23 cellular contexts compared by ENCODE assay signal in genomic region chr12:34389378-34390170, GRCh38.
A peak's percentile ranks its signal among the peaks of the same experiment; 100 is the strongest.
DNase-seq lines count a peak whose midpoint lies in the region; ATAC-seq and TF ChIP-seq lines count a peak whose summit lies in the region.
"Had no signal": no experiment of that assay in that cellular context is flagged by ENCODE, and none has a peak within 500 bp of the region (broad histone marks: within the 10 kb centered on the region; RNA-seq: fewer than 3 reads in every experiment).

No MANE protein-coding gene starts in this region.

- no peaks in the 10 kb centered on the region for H3K27me3 Mint-ChIP-seq in chondrocyte (ENCODE audit: low read depth)
- H3K27me3 Mint-ChIP-seq in activated CD8-positive, alpha-beta T cell treated with anti-CD3 and anti-CD28 coated beads for 36 hours: no peaks in the 10 kb centered on the region

- TF ChIP-seq CTCF in chondrocyte (IDR thresholded peaks at IDR 0.05) (no peak), lower lobe of right lung (IDR thresholded peaks at IDR 0.05) (no peak), upper lobe of right lung (IDR thresholded peaks at IDR 0.05) (no peak), MM.1S (IDR thresholded peaks at IDR 0.05; ENCODE audit: low read length) (no peak)
- TF ChIP-seq CTCF in activated CD8-positive, alpha-beta T cell treated with anti-CD3 and anti-CD28 coated beads for 36 hours (IDR thresholded peaks at IDR 0.05): no peak

- no peak overlapping the region for H3K27ac ChIP-seq in lower lobe of right lung
- H3K27ac ChIP-seq in upper lobe of right lung: no peak overlapping the region
- no peak overlapping the region for H3K27ac ChIP-seq in MM.1S (ENCODE audit: low read length)
- H3K27ac ChIP-seq: C4-2B, HL-60 had no signal

- H3F3A ChIP-seq in MM.1S (ENCODE audit: insufficient read depth, low read length): no peaks in the 10 kb centered on the region

- no peak for ATAC-seq in left cardiac atrium
- ATAC-seq in lower lobe of right lung: no peak
- ATAC-seq in upper lobe of right lung: no peak
- ATAC-seq in activated CD8-positive, alpha-beta T cell treated with anti-CD3 and anti-CD28 coated beads for 36 hours: no peak
- ATAC-seq: Panc1 had no signal

- H3K9ac ChIP-seq in MM.1S (ENCODE audit: low read length): no peak overlapping the region

- peaks cover 2% of the 10 kb centered on the region for H3K36me3 Mint-ChIP-seq in chondrocyte (ENCODE audit: low read depth)
- H3K36me3 Mint-ChIP-seq in activated CD8-positive, alpha-beta T cell treated with anti-CD3 and anti-CD28 coated beads for 36 hours (ENCODE audit: low read depth): no peaks in the 10 kb centered on the region

- peaks cover 9% of the 10 kb centered on the region for H3K9me3 Mint-ChIP-seq in chondrocyte (ENCODE audit: low read depth)
- peaks cover 2% of the 10 kb centered on the region for H3K9me3 Mint-ChIP-seq in activated CD8-positive, alpha-beta T cell treated with anti-CD3 and anti-CD28 coated beads for 36 hours

- no peak overlapping the region for H3K4me2 ChIP-seq in MM.1S (ENCODE audit: low read depth, low read length)

- H3K36me3 ChIP-seq in lower lobe of right lung: no peaks in the 10 kb centered on the region
- no peaks in the 10 kb centered on the region for H3K36me3 ChIP-seq in upper lobe of right lung
- no peaks in the 10 kb centered on the region for H3K36me3 ChIP-seq in MM.1S (replicated peaks; ENCODE audit: insufficient read depth, low read length)

- H3K4me3 Mint-ChIP-seq in chondrocyte (ENCODE audit: unreplicated experiment): no peak overlapping the region
- H3K4me3 Mint-ChIP-seq in activated CD8-positive, alpha-beta T cell treated with anti-CD3 and anti-CD28 coated beads for 36 hours: no peak overlapping the region

- no peaks in the 10 kb centered on the region for H4K20me1 ChIP-seq in MM.1S (ENCODE audit: insufficient read depth, low read length)

- no peak overlapping the region for H2AFZ ChIP-seq in MM.1S (ENCODE audit: low read length)

- no peaks in the 10 kb centered on the region for H3K9me2 ChIP-seq in MM.1S (replicated peaks; ENCODE audit: insufficient read depth, low read length)

- no peaks in the 10 kb centered on the region for H3K79me2 ChIP-seq in MM.1S (ENCODE audit: low read length)

- intact Hi-C loops in cardiac septum (cut with DNase I): no loop called here
- intact Hi-C loops in left cardiac atrium (cut with DNase I): no loop called here
- intact Hi-C loops in lower lobe of right lung (cut with DNase I): no loop called here
- intact Hi-C loops in upper lobe of right lung (cut with DNase I): no loop called here
- intact Hi-C loops in activated CD8-positive, alpha-beta T cell treated with anti-CD3 and anti-CD28 coated beads for 36 hours (cut with micrococcal nuclease): no loop called here

- CTCF ChIA-PET in activated CD8-positive, alpha-beta T cell treated with anti-CD3 and anti-CD28 coated beads for 36 hours (lab: Charles Lee): no interaction called here

- H3K9me3 ChIP-seq in lower lobe of right lung (peaks cover 9% of the 10 kb centered on the region), upper lobe of right lung (peaks cover 8% of the 10 kb centered on the region), MM.1S (replicated peaks; ENCODE audit: insufficient read depth, low read length) (no peaks in the 10 kb centered on the region)

- H3K4me1 ChIP-seq in lower lobe of right lung (no peaks in the 10 kb centered on the region), upper lobe of right lung (no peaks in the 10 kb centered on the region), MM.1S (ENCODE audit: low read length) (no peaks in the 10 kb centered on the region)

- DNase-seq in cardiac septum (ENCODE audit: low spot score) (peak; percentile 44), left cardiac atrium (no peak), chondrocyte (ENCODE audit: low spot score) (peak; percentile 72), lower lobe of right lung (peak; percentile 9), upper lobe of right lung (peak; percentile 48), MM.1S (no peak), DMS79 treated with DMSO at 0.1 percent for 48 hours (lab: John Stamatoyannopoulos, UW) (no peak)
- no peak for DNase-seq in activated CD8-positive, alpha-beta T cell treated with anti-CD3 and anti-CD28 coated beads for 36 hours
- DNase-seq: GDM1; GOT3; HCEC 1CT; KG1; NCI-H1105; NCI-H146; NCI-H2029 treated with DMSO at 0.1 percent for 48 hours; NCI-H2171; NCI-H345; NCI-H524; NCI-H774; NK-92 treated with Interleukin-12 subunit alpha and Interleukin-12 subunit beta, amount 100 ng/mL, for 24 hours had no signal

- POLR2A ChIA-PET in activated CD8-positive, alpha-beta T cell treated with anti-CD3 and anti-CD28 coated beads for 36 hours (lab: Charles Lee): no interaction called here

- H3K27ac Mint-ChIP-seq in chondrocyte (ENCODE audit: unreplicated experiment): no peak overlapping the region
- no peak overlapping the region for H3K27ac Mint-ChIP-seq in activated CD8-positive, alpha-beta T cell treated with anti-CD3 and anti-CD28 coated beads for 36 hours

- H3K4me3 ChIP-seq in lower lobe of right lung: no peak overlapping the region
- no peak overlapping the region for H3K4me3 ChIP-seq in upper lobe of right lung
- no peak overlapping the region for H3K4me3 ChIP-seq in MM.1S (ENCODE audit: low read length)

- H3K4me1 Mint-ChIP-seq in chondrocyte (ENCODE audit: low read depth): no peaks in the 10 kb centered on the region
- H3K4me1 Mint-ChIP-seq in activated CD8-positive, alpha-beta T cell treated with anti-CD3 and anti-CD28 coated beads for 36 hours (ENCODE audit: low read depth): no peaks in the 10 kb centered on the region

- peaks cover 9% of the 10 kb centered on the region for H3K27me3 ChIP-seq in lower lobe of right lung (ENCODE audit: low read depth)
- no peaks in the 10 kb centered on the region for H3K27me3 ChIP-seq in upper lobe of right lung
- H3K27me3 ChIP-seq in MM.1S (replicated peaks; ENCODE audit: insufficient read depth, low read length): no peaks in the 10 kb centered on the region

Comparison
In these comparisons a context has a peak if more than half of its experiments do, and no peak if none do; other contexts are left out.
1. DNase-seq: peak in cardiac septum (single experiment), chondrocyte (single experiment), lower lobe of right lung (single experiment) and upper lobe of right lung (single experiment); none in left cardiac atrium (single experiment), MM.1S (single experiment), activated CD8-positive, alpha-beta T cell treated with anti-CD3 and anti-CD28 coated beads for 36 hours (single experiment) and DMS79 treated with DMSO at 0.1 percent for 48 hours (single experiment).